Comparison of ENCODE assay signal across 8 cellular contexts in the genomic region with DNA sequence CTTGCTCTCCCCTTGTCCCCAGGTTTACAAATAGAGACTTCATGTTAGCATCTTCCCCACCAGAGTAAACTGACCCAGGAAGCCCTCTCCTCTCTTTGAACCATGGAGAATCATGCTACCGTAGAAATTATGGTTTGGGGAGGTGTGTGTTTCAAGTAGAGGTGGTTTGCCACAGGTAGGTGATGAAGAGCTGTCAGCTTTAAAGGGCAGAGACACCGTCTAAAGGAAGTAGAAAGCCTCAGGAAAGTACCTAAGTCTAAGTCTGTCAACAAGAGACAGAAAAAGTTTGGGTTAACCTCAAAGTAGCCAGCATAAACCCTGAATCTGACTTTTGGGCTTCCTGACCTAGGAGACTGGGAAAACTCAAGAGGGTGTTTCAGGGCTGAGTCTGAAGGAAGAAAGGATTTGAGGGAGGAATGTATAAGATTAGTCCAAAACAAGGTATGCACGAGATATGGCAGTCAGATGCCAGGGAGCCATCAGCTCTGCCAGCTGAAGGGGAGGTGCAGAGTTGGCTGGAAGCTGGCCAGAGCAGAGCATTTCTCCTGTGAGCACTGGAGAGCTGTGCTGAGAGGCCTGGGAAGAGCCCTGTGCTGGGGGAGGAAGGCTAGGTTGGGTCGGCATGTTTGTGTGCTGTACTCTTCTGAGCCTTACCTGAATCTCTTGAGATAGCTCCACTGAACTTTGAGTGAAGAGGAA.
DNase-seq lines count a peak whose midpoint lies in the region; ATAC-seq lines count a peak whose summit lies in the region.

No MANE protein-coding gene starts in this region.

- H3K27me3 ChIP-seq in iPS-20b (ENCODE audit: insufficient read depth, low read length) = no peaks in the 10 kb centered on the region

- peak; percentile 49 for DNase-seq in stimulated activated CD4-positive, alpha-beta T cell treated with anti-CD3 and anti-CD28 coated beads, Interleukin-4, amount 100 ng/mL, for 24 hours
- no peak for DNase-seq in stimulated activated CD4-positive, alpha-beta T cell treated with anti-CD3 and anti-CD28 coated beads, Interleukin-4, amount 100 ng/mL, for 1 hour
- peak; percentile 32 for DNase-seq in NCI-H2029 treated with DMSO at 0.1 percent for 48 hours (lab: John Stamatoyannopoulos, UW)
- no peak for DNase-seq in activated naive CD8-positive, alpha-beta T cell treated with anti-CD3 and anti-CD28 coated beads, Interleukin-2, amount 50 U/mL, for 24 hours
- peak; percentile 44 to 60 for DNase-seq in stimulated activated naive CD8-positive, alpha-beta T cell treated with anti-CD3 and anti-CD28 coated beads, Interleukin-15, amount 100 ng/mL, for 72 hours

- no peaks in the 10 kb centered on the region for H3K36me3 ChIP-seq in iPS-20b (ENCODE audit: insufficient read depth, low read depth, low read length)

- peaks cover 74% of the 10 kb centered on the region for H3K4me1 Mint-ChIP-seq in activated naive CD8-positive, alpha-beta T cell treated with anti-CD3 and anti-CD28 coated beads, Interleukin-2, amount 50 U/mL, for 24 hours
- peaks cover 91% of the 10 kb centered on the region for H3K4me1 Mint-ChIP-seq in stimulated activated naive CD8-positive, alpha-beta T cell treated with anti-CD3 and anti-CD28 coated beads, Interleukin-15, amount 100 ng/mL, for 72 hours

- H3K4me1 ChIP-seq in iPS-20b (ENCODE audit: insufficient read depth, low read length) = peaks cover 45% of the 10 kb centered on the region

- peak overlapping the region; percentile 58 for H3K27ac ChIP-seq in iPS-20b (ENCODE audit: low read length)

- peak overlapping the region; percentile 92; the same call in 1 of the 2 replicates for H3K9ac ChIP-seq in iPS-20b (ENCODE audit: low read depth, low read length)

- peak; percentile 30 for ATAC-seq in activated naive CD8-positive, alpha-beta T cell treated with anti-CD3 and anti-CD28 coated beads, Interleukin-2, amount 50 U/mL, for 24 hours
- peak; percentile 55 for ATAC-seq in stimulated activated naive CD8-positive, alpha-beta T cell treated with anti-CD3 and anti-CD28 coated beads, Interleukin-15, amount 100 ng/mL, for 72 hours
- ATAC-seq in HG02623 (IDR thresholded peaks at IDR 0.05; ENCODE audit: unreplicated experiment) (no peak), HG03442 (IDR thresholded peaks at IDR 0.05; ENCODE audit: unreplicated experiment) (no peak)

- peaks cover 4% of the 10 kb centered on the region for H3K36me3 Mint-ChIP-seq in activated naive CD8-positive, alpha-beta T cell treated with anti-CD3 and anti-CD28 coated beads, Interleukin-2, amount 50 U/mL, for 24 hours (ENCODE audit: low read depth)

- H3K4me3 Mint-ChIP-seq in activated naive CD8-positive, alpha-beta T cell treated with anti-CD3 and anti-CD28 coated beads, Interleukin-2, amount 50 U/mL, for 24 hours = peak overlapping the region; percentile 86
- peak overlapping the region; percentile 95 to 99 for H3K4me3 Mint-ChIP-seq in stimulated activated naive CD8-positive, alpha-beta T cell treated with anti-CD3 and anti-CD28 coated beads, Interleukin-15, amount 100 ng/mL, for 72 hours

- no peaks in the 10 kb centered on the region for H3K9me3 ChIP-seq in iPS-20b (ENCODE audit: insufficient read depth, low read depth, low read length)

- peak overlapping the region; percentile 98 for H3K27ac Mint-ChIP-seq in activated naive CD8-positive, alpha-beta T cell treated with anti-CD3 and anti-CD28 coated beads, Interleukin-2, amount 50 U/mL, for 24 hours
- peak overlapping the region; percentile 99 to 100 for H3K27ac Mint-ChIP-seq in stimulated activated naive CD8-positive, alpha-beta T cell treated with anti-CD3 and anti-CD28 coated beads, Interleukin-15, amount 100 ng/mL, for 72 hours

- no peaks in the 10 kb centered on the region for H3K27me3 Mint-ChIP-seq in activated naive CD8-positive, alpha-beta T cell treated with anti-CD3 and anti-CD28 coated beads, Interleukin-2, amount 50 U/mL, for 24 hours
- H3K27me3 Mint-ChIP-seq in stimulated activated naive CD8-positive, alpha-beta T cell treated with anti-CD3 and anti-CD28 coated beads, Interleukin-15, amount 100 ng/mL, for 72 hours = no peaks in the 10 kb centered on the region

- peak overlapping the region; percentile 92; the same call in 1 of the 2 replicates for H3K4me3 ChIP-seq in iPS-20b (ENCODE audit: low read length)

- H3K9me3 Mint-ChIP-seq in activated naive CD8-positive, alpha-beta T cell treated with anti-CD3 and anti-CD28 coated beads, Interleukin-2, amount 50 U/mL, for 24 hours = no peaks in the 10 kb centered on the region
- no peaks in the 10 kb centered on the region for H3K9me3 Mint-ChIP-seq in stimulated activated naive CD8-positive, alpha-beta T cell treated with anti-CD3 and anti-CD28 coated beads, Interleukin-15, amount 100 ng/mL, for 72 hours

Comparison
In these comparisons a context has a peak if more than half of its experiments do, and no peak if none do; other contexts are left out.
1. DNase-seq: peak in stimulated activated CD4-positive, alpha-beta T cell treated with anti-CD3 and anti-CD28 coated beads, Interleukin-4, amount 100 ng/mL, for 24 hours (single experiment), NCI-H2029 treated with DMSO at 0.1 percent for 48 hours (single experiment) and stimulated activated naive CD8-positive, alpha-beta T cell treated with anti-CD3 and anti-CD28 coated beads, Interleukin-15, amount 100 ng/mL, for 72 hours (2 of 2); none in stimulated activated CD4-positive, alpha-beta T cell treated with anti-CD3 and anti-CD28 coated beads, Interleukin-4, amount 100 ng/mL, for 1 hour (single experiment) and activated naive CD8-positive, alpha-beta T cell treated with anti-CD3 and anti-CD28 coated beads, Interleukin-2, amount 50 U/mL, for 24 hours (single experiment).
2. ATAC-seq: peak in activated naive CD8-positive, alpha-beta T cell treated with anti-CD3 and anti-CD28 coated beads, Interleukin-2, amount 50 U/mL, for 24 hours (single experiment) and stimulated activated naive CD8-positive, alpha-beta T cell treated with anti-CD3 and anti-CD28 coated beads, Interleukin-15, amount 100 ng/mL, for 72 hours (single experiment); none in HG02623 (single experiment) and HG03442 (single experiment).